In genomic region chr2:70647873-70648481, GRCh38 we compare ENCODE assay signal across 8 cellular contexts.
DNase-seq lines count a peak whose midpoint lies in the region; ATAC-seq and TF ChIP-seq lines count a peak whose summit lies in the region.

No MANE protein-coding gene starts in this region.

- peaks cover 0 to 6% of the 10 kb centered on the region in 2 donors for H3K36me3 Mint-ChIP-seq in activated naive CD4-positive, alpha-beta T cell treated with anti-CD3 and anti-CD28 coated beads, Interleukin-2, amount 50 U/mL, for 72 hours

- H3K9me3 Mint-ChIP-seq in activated naive CD4-positive, alpha-beta T cell treated with anti-CD3 and anti-CD28 coated beads, Interleukin-2, amount 50 U/mL, for 72 hours: no peaks in the 10 kb centered on the region

- H3K27me3 ChIP-seq in MG63: 0 out of 2 replicates have a peak, but pooled peaks cover 2% of the 10 kb centered on the region
- peaks cover 38% of the 10 kb centered on the region for H3K27me3 ChIP-seq in left ventricle myocardium inferior (ENCODE audit: low read depth)

- ATAC-seq in GM18907 (IDR thresholded peaks at IDR 0.05; ENCODE audit: unreplicated experiment) (peak; percentile 82), sciatic nerve (no peak), HG02970 (IDR thresholded peaks at IDR 0.05; ENCODE audit: low FRiP score, unreplicated experiment) (no peak)
- ATAC-seq in activated naive CD4-positive, alpha-beta T cell treated with anti-CD3 and anti-CD28 coated beads, Interleukin-2, amount 50 U/mL, for 72 hours: peak; percentile 72 to 74

- TF ChIP-seq CTCF in AG09309 (IDR thresholded peaks at IDR 0.05; ENCODE audit: control insufficient read depth, insufficient read depth, low read depth, low read length, missing control alignments) (peak; percentile 99), left ventricle myocardium inferior (IDR thresholded peaks at IDR 0.05; ENCODE audit: borderline replicate concordance) (peak; percentile 92)

- no peak overlapping the region for H3K27ac ChIP-seq in left ventricle myocardium inferior (replicated peaks)

- DNase-seq in AG09309 (ENCODE audit: low read depth): peak; percentile 4
- peak; percentile 44 for DNase-seq in MG63
- DNase-seq in SKM-1 (lab: John Stamatoyannopoulos, UW; ENCODE audit: unreplicated experiment): peak; percentile 46
- DNase-seq in activated naive CD4-positive, alpha-beta T cell treated with anti-CD3 and anti-CD28 coated beads, Interleukin-2, amount 50 U/mL, for 72 hours (ENCODE audit: low spot score in 2 of 2): peak; percentile 69 to 79
- DNase-seq in left ventricle myocardium inferior: peak; percentile 54
- peak; percentile 73 for DNase-seq in sciatic nerve (ENCODE audit: low spot score)

- no peak overlapping the region for H3K27ac Mint-ChIP-seq in activated naive CD4-positive, alpha-beta T cell treated with anti-CD3 and anti-CD28 coated beads, Interleukin-2, amount 50 U/mL, for 72 hours

- H3K4me1 ChIP-seq in left ventricle myocardium inferior: no peaks in the 10 kb centered on the region

- H3K36me3 ChIP-seq in MG63: no peaks in the 10 kb centered on the region
- H3K36me3 ChIP-seq in left ventricle myocardium inferior: no peaks in the 10 kb centered on the region

- no peaks in the 10 kb centered on the region for H3K9me3 ChIP-seq in MG63
- H3K9me3 ChIP-seq in left ventricle myocardium inferior (replicated peaks): peaks cover 9% of the 10 kb centered on the region

- intact Hi-C loops in left ventricle myocardium inferior (cut with micrococcal nuclease) (no loop called here), sciatic nerve (cut with DNase I) (no loop called here)

- H3K4me3 ChIP-seq in AG09309 (ENCODE audit: control insufficient read depth, low read depth, low read length) (no peak overlapping the region), MG63 (no peak overlapping the region), left ventricle myocardium inferior (no peak overlapping the region)

Comparison
In these comparisons a context has a peak if more than half of its experiments do, and no peak if none do; other contexts are left out.
1. DNase-seq: peak in every context shown above with its lines; median percentile 74 in activated naive CD4-positive, alpha-beta T cell treated with anti-CD3 and anti-CD28 coated beads, Interleukin-2, amount 50 U/mL, for 72 hours; 73 in sciatic nerve; 54 in left ventricle myocardium inferior; 46 in SKM-1; 44 in MG63; 4 in AG09309.
2. ATAC-seq: peak in GM18907 (single experiment) and activated naive CD4-positive, alpha-beta T cell treated with anti-CD3 and anti-CD28 coated beads, Interleukin-2, amount 50 U/mL, for 72 hours (2 of 2); none in sciatic nerve (single experiment) and HG02970 (single experiment).